10 cellular contexts compared by ENCODE assay signal in the genomic region with DNA sequence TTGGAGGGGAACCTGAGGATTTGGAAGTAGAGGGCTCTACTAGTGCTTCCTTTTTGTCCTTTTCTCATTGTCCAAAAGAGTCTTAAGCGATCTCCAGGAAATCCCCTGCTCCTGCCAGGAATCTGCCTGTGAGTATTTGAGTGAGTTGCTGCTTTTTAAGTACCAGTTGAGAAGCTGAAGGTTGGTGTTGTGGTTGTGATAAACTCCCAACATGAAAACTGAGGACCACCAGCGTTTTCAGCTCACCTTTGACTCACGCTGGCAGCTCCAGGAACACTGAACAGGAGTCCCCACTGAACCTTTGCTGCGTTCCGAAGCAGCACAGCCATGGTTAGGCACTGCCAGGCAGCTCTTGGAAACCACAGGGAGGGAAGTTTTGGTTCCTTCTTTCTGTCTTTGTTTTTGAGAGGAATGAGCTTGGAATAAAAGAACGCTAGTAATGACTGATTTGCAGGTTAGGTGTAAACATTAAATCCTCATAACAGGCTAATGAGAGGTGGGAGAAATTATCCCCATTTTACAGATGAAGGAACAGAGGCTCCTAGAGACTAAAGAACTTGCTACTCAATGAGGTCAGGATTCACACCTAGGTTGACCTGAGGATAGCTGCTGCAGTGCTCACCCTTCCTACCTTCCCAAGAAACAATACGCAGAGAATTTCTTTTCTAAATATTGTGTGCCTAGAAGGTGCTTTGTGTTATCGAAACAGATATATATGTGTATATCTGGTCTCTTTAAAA.
A peak's percentile ranks its signal among the peaks of the same experiment; 100 is the strongest.
DNase-seq lines count a peak whose midpoint lies in the region; ATAC-seq and TF ChIP-seq lines count a peak whose summit lies in the region.
"Had no signal": no experiment of that assay in that cellular context is flagged by ENCODE, and none has a peak within 500 bp of the region (broad histone marks: within the 10 kb centered on the region; RNA-seq: fewer than 3 reads in every experiment).

No MANE protein-coding gene starts in this region.

- H3K4me3 ChIP-seq in choroid plexus epithelial cell (ENCODE audit: low read depth, low read length) = peak overlapping the region; percentile 40
- peak overlapping the region in 1 of 2 donors; percentile 9 for H3K4me3 ChIP-seq in uterus
- H3K4me3 ChIP-seq: mucosa of descending colon had no signal

- H3K27me3 ChIP-seq in uterus = no peaks in the 10 kb centered on the region

- TF ChIP-seq POLR2A in uterus (IDR thresholded peaks at IDR 0.05) = no peak

- no peaks in the 10 kb centered on the region for H3K9me3 ChIP-seq in uterus
- H3K9me3 ChIP-seq: mucosa of descending colon had no signal

- intact Hi-C loops in uterus (cut with DNase I; ENCODE audit: low total_unique reads) = no loop called here

- TF ChIP-seq CTCF in choroid plexus epithelial cell (conservative IDR thresholded peaks at IDR 0.05; ENCODE audit: low read depth, low read length) (no peak), uterus (IDR thresholded peaks at IDR 0.05) (no peak)

- no peaks in the 10 kb centered on the region for H3K36me3 ChIP-seq in uterus

- peak; percentile 16 for DNase-seq in SKM-1 (lab: John Stamatoyannopoulos, UW; ENCODE audit: unreplicated experiment)
- DNase-seq in SKM-1 treated with dmso at 0.1 percent for 144 hours (lab: John Stamatoyannopoulos, UW; ENCODE audit: unreplicated experiment) = no peak
- DNase-seq in choroid plexus epithelial cell (ENCODE audit: low read depth) = peak; percentile 48
- peak; percentile 29 for DNase-seq in medulla oblongata (ENCODE audit: extremely low spot score)
- DNase-seq in uterus = no peak
- no peak for DNase-seq in NCI-H510A treated with DMSO at 0.1 percent for 48 hours (lab: John Stamatoyannopoulos, UW)
- DNase-seq: mucosa of descending colon; stimulated activated naive CD8-positive, alpha-beta T cell treated with anti-CD3 and anti-CD28 coated beads, Interleukin-15, amount 100 ng/mL, for 72 hours had no signal

- ATAC-seq in HG02970 (IDR thresholded peaks at IDR 0.05; ENCODE audit: low FRiP score, unreplicated experiment) (no peak), GM19324 (IDR thresholded peaks at IDR 0.05; ENCODE audit: low FRiP score, unreplicated experiment) (no peak)
- ATAC-seq: mucosa of descending colon; stimulated activated naive CD8-positive, alpha-beta T cell treated with anti-CD3 and anti-CD28 coated beads, Interleukin-15, amount 100 ng/mL, for 72 hours had no signal

- peak overlapping the region; percentile 7 to 16 for H3K27ac ChIP-seq in uterus

- H3K4me1 ChIP-seq in uterus = peaks cover 0 to 3% of the 10 kb centered on the region in 2 donors

Comparison
In these comparisons a context has a peak if more than half of its experiments do, and no peak if none do; other contexts are left out.
1. DNase-seq: peak in SKM-1 (single experiment), choroid plexus epithelial cell (single experiment) and medulla oblongata (single experiment); none in SKM-1 treated with dmso at 0.1 percent for 144 hours (single experiment), uterus (0 of 2) and NCI-H510A treated with DMSO at 0.1 percent for 48 hours (single experiment).